Comparison of ENCODE assay signal across 8 cellular contexts in genomic region chr4:77821775-77822174, GRCh38. TPM values are rescaled to one million over a fixed set of nuclear protein-coding genes. Genes with fewer than 3 reads are reported as not detected.
DNase-seq lines count a peak whose midpoint lies in the region; ATAC-seq and TF ChIP-seq lines count a peak whose summit lies in the region.

No MANE protein-coding gene starts in this region.

- H3K4me3 ChIP-seq in GM12865 (ENCODE audit: low read depth, low read length), result 0 out of 2 replicates have a peak overlapping the region, but pooled peaks have one; percentile 72

- ATAC-seq in T-cell (replicated peaks in 1 of 4), result peak in 3 of 4 experiments; percentile 3 to 7 (median 4)
- ATAC-seq in HG03135 (IDR thresholded peaks at IDR 0.05; ENCODE audit: unreplicated experiment), result no peak

- H3K9me3 Mint-ChIP-seq in T-cell, result no peaks in the 10 kb centered on the region
- no peaks in the 10 kb centered on the region for H3K9me3 Mint-ChIP-seq in dendritic cell treated with granulocyte-macrophage colony-stimulating factor and Interleukin-4, amounts not matched to agents 40 ng/mL and 50 ng/mL, for 4 days

- DNase-seq in GM12865 (ENCODE audit: low read depth) (peak; percentile 42), T-cell (peak in 30 of 34 experiments; percentile 18 to 73 (median 48)), SW 1271 (lab: John Stamatoyannopoulos, UW) (no peak), NCI-H2227 treated with DMSO at 0.1 percent for 48 hours (lab: John Stamatoyannopoulos, UW) (no peak), A172 (ENCODE audit: low spot score) (no peak)
- peak; percentile 5 to 28 for DNase-seq in stimulated activated CD4-positive, alpha-beta T cell treated with anti-CD3 and anti-CD28 coated beads, Interleukin-1b, Interleukin-23, amount 100 ng/mL, for 4 hours (ENCODE audit: low read depth in 2 of 2)

- no peak for TF ChIP-seq CTCF in GM12865 (IDR thresholded peaks at IDR 0.05; ENCODE audit: insufficient read depth, low read depth, low read length, missing control alignments)

- peaks cover 11% of the 10 kb centered on the region for H3K36me3 Mint-ChIP-seq in T-cell
- peaks cover 22% of the 10 kb centered on the region for H3K36me3 Mint-ChIP-seq in dendritic cell treated with granulocyte-macrophage colony-stimulating factor and Interleukin-4, amounts not matched to agents 40 ng/mL and 50 ng/mL, for 4 days (ENCODE audit: low read depth)

- peak overlapping the region; percentile 98 to 99 for H3K27ac Mint-ChIP-seq in T-cell
- H3K27ac Mint-ChIP-seq in dendritic cell treated with granulocyte-macrophage colony-stimulating factor and Interleukin-4, amounts not matched to agents 40 ng/mL and 50 ng/mL, for 4 days, result peak overlapping the region; percentile 59

- peaks cover 62 to 67% (median 62%) of the 10 kb centered on the region in 3 donors for H3K4me1 Mint-ChIP-seq in T-cell
- peaks cover 32% of the 10 kb centered on the region for H3K4me1 Mint-ChIP-seq in dendritic cell treated with granulocyte-macrophage colony-stimulating factor and Interleukin-4, amounts not matched to agents 40 ng/mL and 50 ng/mL, for 4 days (ENCODE audit: low read depth)

- CTCF ChIA-PET in T-cell (lab: Charles Lee), result interaction anchor here in 1 of 2 donors (0.6 to 2.6 kb wide), 2 partner anchors 32 to 40 kb away, joined by 4 to 9 read pairs; no protein-coding TSS in a partner anchor

- intact Hi-C loops in dendritic cell treated with granulocyte-macrophage colony-stimulating factor and Interleukin-4, amounts not matched to agents 40 ng/mL and 50 ng/mL, for 4 days (cut with micrococcal nuclease), result no loop called here

- H3K4me3 Mint-ChIP-seq in T-cell, result peak overlapping the region; percentile 97 to 100 (median 98)
- H3K4me3 Mint-ChIP-seq in dendritic cell treated with granulocyte-macrophage colony-stimulating factor and Interleukin-4, amounts not matched to agents 40 ng/mL and 50 ng/mL, for 4 days, result peak overlapping the region; percentile 13

- POLR2A ChIA-PET in T-cell (lab: Charles Lee), result interaction anchor here in 1 of 2 donors (0.6 to 2.6 kb wide), 3 partner anchors 22 to 41 kb away, joined by 4 to 24 read pairs (median 6); partner anchors contain the start of gene MRPL1

- H3K27me3 Mint-ChIP-seq in T-cell, result no peaks in the 10 kb centered on the region
- no peaks in the 10 kb centered on the region for H3K27me3 Mint-ChIP-seq in dendritic cell treated with granulocyte-macrophage colony-stimulating factor and Interleukin-4, amounts not matched to agents 40 ng/mL and 50 ng/mL, for 4 days

RNA-seq across cellular contexts. Expression of gene CNOT6L, which starts 2.6 kb away (rescaled TPM):
- total RNA-seq in T-cell, result 100 to 1,000 TPM; 159 to 207 (median 170) TPM
- 4.6 and 4.7 TPM in 2 replicates for total RNA-seq in A172 (2014; rRNA removed; shearing (Covaris generic))

RNA-seq across cellular contexts. Expression of gene MRPL1, which starts 40.9 kb away (rescaled TPM):
- 10 to 100 TPM; 16.9 to 27.2 (median 21.0) TPM for total RNA-seq in T-cell
- total RNA-seq in A172 (2014; rRNA removed; shearing (Covaris generic)), result 35.2 and 50.4 TPM in 2 replicates

Comparison
In these comparisons a context has a peak if more than half of its experiments do, and no peak if none do; other contexts are left out.
1. DNase-seq: peak in GM12865 (single experiment), T-cell (30 of 34) and stimulated activated CD4-positive, alpha-beta T cell treated with anti-CD3 and anti-CD28 coated beads, Interleukin-1b, Interleukin-23, amount 100 ng/mL, for 4 hours (2 of 2); none in SW 1271 (0 of 2), NCI-H2227 treated with DMSO at 0.1 percent for 48 hours (single experiment) and A172 (single experiment).
2. RNA of gene CNOT6L, which starts 2.6 kb away (total RNA-seq): 159 to 207 TPM in T-cell; 4.6 to 4.7 TPM in A172; every median in the first group is over 10 times any median in the second.